Comparison of ENCODE assay signal across 16 cellular contexts in the genomic region with DNA sequence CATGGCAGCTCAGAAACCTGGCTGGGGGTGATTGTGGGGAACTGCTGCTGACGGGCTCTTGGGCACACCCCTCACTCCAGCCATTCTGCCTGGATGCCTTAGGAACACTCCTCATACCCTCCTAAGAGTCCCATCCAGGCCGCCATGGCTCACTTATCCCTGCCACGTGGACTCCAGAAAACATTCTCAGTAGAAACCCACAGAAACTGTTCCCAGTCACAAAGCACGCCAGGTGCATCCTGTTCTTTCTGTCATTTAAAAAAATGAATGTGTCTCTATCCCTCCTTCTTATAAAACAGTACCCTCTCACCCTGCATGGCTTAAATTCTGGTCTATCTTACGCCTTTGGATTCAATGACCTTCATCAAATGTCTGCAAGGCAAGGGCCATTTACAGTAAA.
DNase-seq lines count a peak whose midpoint lies in the region; ATAC-seq and TF ChIP-seq lines count a peak whose summit lies in the region.
"Had no signal": no experiment of that assay in that cellular context is flagged by ENCODE, and none has a peak within 500 bp of the region (broad histone marks: within the 10 kb centered on the region; RNA-seq: fewer than 3 reads in every experiment).

No MANE protein-coding gene starts in this region.

- H3K27ac ChIP-seq in BLaER1 treated with 17β-estradiol and CSF1 and Interleukin-3, amounts not matched to agents 10 nM and 100 nM: peak overlapping the region in 8 of 11 experiments; percentile 51 to 90 (median 76); a peak in 16 of 22 replicates
- H3K27ac ChIP-seq in KMS-11: peak overlapping the region; percentile 59
- H3K27ac ChIP-seq in OCI-LY7 (ENCODE audit: low read depth, low read length, poor library complexity, severe bottlenecking): peak overlapping the region; percentile 97

- no peaks in the 10 kb centered on the region for H3K27me3 ChIP-seq in BLaER1 treated with 17β-estradiol and CSF1 and Interleukin-3, amounts not matched to agents 10 nM and 100 nM
- H3K27me3 ChIP-seq in KMS-11 (ENCODE audit: insufficient read depth, low read depth): no peaks in the 10 kb centered on the region

- H3K27me3 Mint-ChIP-seq in memory B cell (no peaks in the 10 kb centered on the region), immature natural killer cell (ENCODE audit: low read depth in 3 of 3) (no peaks in the 10 kb centered on the region)
- no peaks in the 10 kb centered on the region for H3K27me3 Mint-ChIP-seq in naive thymus-derived CD8-positive, alpha-beta T cell

- DNase-seq in OCI-LY7 (ENCODE audit: low spot score) (peak; percentile 73), memory B cell (ENCODE audit: low spot score in 2 of 2) (no peak), NK-92 (lab: John Stamatoyannopoulos, UW; ENCODE audit: unreplicated experiment) (no peak), immature natural killer cell (no peak)
- DNase-seq in naive thymus-derived CD8-positive, alpha-beta T cell: no peak
- DNase-seq: COR-L47, GOT3, NCI-H1436, NCI-H2029, NCI-H748 treated with DMSO at 0.1 percent for 48 hours, SHP77 had no signal

- peak overlapping the region in 2 of 10 experiments; percentile 1 to 5; a peak in 1 of 20 replicates for H3K4me3 ChIP-seq in BLaER1 treated with 17β-estradiol and CSF1 and Interleukin-3, amounts not matched to agents 10 nM and 100 nM
- H3K4me3 ChIP-seq in KMS-11 (IDR thresholded peaks at IDR 0.05; ENCODE audit: insufficient read depth, low read depth, low read length) (no peak overlapping the region), OCI-LY7 (ENCODE audit: low read depth, low read length, poor library complexity, severe bottlenecking) (peak overlapping the region; percentile 12)

- no peaks in the 10 kb centered on the region for H3K36me3 ChIP-seq in BLaER1 treated with 17β-estradiol and CSF1 and Interleukin-3, amounts not matched to agents 10 nM and 100 nM
- H3K36me3 ChIP-seq in KMS-11 (ENCODE audit: insufficient read depth) (no peaks in the 10 kb centered on the region), OCI-LY7 (ENCODE audit: insufficient read depth, low read length) (peaks cover 44% of the 10 kb centered on the region; the same call in 1 of the 2 replicates)

- H3K9me3 Mint-ChIP-seq in memory B cell (no peaks in the 10 kb centered on the region), immature natural killer cell (no peaks in the 10 kb centered on the region)
- no peaks in the 10 kb centered on the region for H3K9me3 Mint-ChIP-seq in naive thymus-derived CD8-positive, alpha-beta T cell
- H3K9me3 Mint-ChIP-seq: T-helper 1 cell treated with Interleukin-12 subunit alpha and Interleukin-12 subunit beta and Interleukin-4 antibody, amounts not matched to agents 30 μg/mL and 1 μg/mL, for 36 hours had no signal

- H3K4me3 Mint-ChIP-seq in memory B cell (no peak overlapping the region), immature natural killer cell (no peak overlapping the region)
- no peak overlapping the region for H3K4me3 Mint-ChIP-seq in naive thymus-derived CD8-positive, alpha-beta T cell
- H3K4me3 Mint-ChIP-seq: CD14-positive monocyte; T-helper 1 cell treated with Interleukin-12 subunit alpha and Interleukin-12 subunit beta and Interleukin-4 antibody, amounts not matched to agents 30 μg/mL and 1 μg/mL, for 36 hours had no signal

- intact Hi-C loops in OCI-LY7 (cut with micrococcal nuclease; ENCODE audit: unreplicated experiment): no loop called here

- peaks cover 34% of the 10 kb centered on the region for H3K4me1 Mint-ChIP-seq in memory B cell
- peaks cover 19 to 53% (median 32%) of the 10 kb centered on the region in 4 donors for H3K4me1 Mint-ChIP-seq in naive thymus-derived CD8-positive, alpha-beta T cell
- peaks cover 13 to 16% of the 10 kb centered on the region in 2 donors for H3K4me1 Mint-ChIP-seq in immature natural killer cell

- peak overlapping the region; percentile 0; the same call in 1 of the 2 replicates for H2AFZ ChIP-seq in KMS-11 (ENCODE audit: low read depth)
- no peak overlapping the region for H2AFZ ChIP-seq in OCI-LY7 (ENCODE audit: low read length)

- peak overlapping the region; percentile 46 to 94 (median 82) for H3K4me2 ChIP-seq in BLaER1 treated with 17β-estradiol and CSF1 and Interleukin-3, amounts not matched to agents 10 nM and 100 nM
- peak overlapping the region; percentile 64 for H3K4me2 ChIP-seq in KMS-11
- H3K4me2 ChIP-seq in OCI-LY7 (ENCODE audit: low read length): peak overlapping the region; percentile 78

- H3K9me3 ChIP-seq in BLaER1 treated with 17β-estradiol and CSF1 and Interleukin-3, amounts not matched to agents 10 nM and 100 nM (replicated peaks in 1 of 11): no peaks in the 10 kb centered on the region
- no peaks in the 10 kb centered on the region for H3K9me3 ChIP-seq in OCI-LY7 (ENCODE audit: low read length)

- CTCF ChIA-PET in OCI-LY7 (lab: Charles Lee; ENCODE audit: unreplicated experiment): no interaction called here

- H3K79me2 ChIP-seq in KMS-11 (ENCODE audit: insufficient read depth, low read depth) (no peaks in the 10 kb centered on the region), OCI-LY7 (ENCODE audit: insufficient read depth, low read depth, low read length) (peaks cover 83% of the 10 kb centered on the region)

- POLR2A ChIA-PET in OCI-LY7 (lab: Charles Lee): interaction anchor here (1.3 kb wide), 1 partner anchor 122 kb away, joined by 3 read pairs; no protein-coding TSS in a partner anchor
- POLR2A ChIA-PET in naive thymus-derived CD8-positive, alpha-beta T cell (lab: Charles Lee): interaction anchor here (0.7 kb wide), 1 partner anchor 1596 kb away, joined by 3 read pairs; no protein-coding TSS in a partner anchor

- H3K9ac ChIP-seq in BLaER1 treated with 17β-estradiol and CSF1 and Interleukin-3, amounts not matched to agents 10 nM and 100 nM: peak overlapping the region in 7 of 11 experiments; percentile 25 to 71 (median 51); a peak in 13 of 22 replicates
- peak overlapping the region; percentile 33; the same call in 1 of the 2 replicates for H3K9ac ChIP-seq in KMS-11

- H3K4me1 ChIP-seq in BLaER1 treated with 17β-estradiol and CSF1 and Interleukin-3, amounts not matched to agents 10 nM and 100 nM: peaks cover 85 to 100% (median 99%) of the 10 kb centered on the region in 10 experiments
- H3K4me1 ChIP-seq in KMS-11 (ENCODE audit: low read depth, poor library complexity, severe bottlenecking): peaks cover 65% of the 10 kb centered on the region
- H3K4me1 ChIP-seq in OCI-LY7 (ENCODE audit: insufficient read depth, low read length, poor library complexity, severe bottlenecking): peaks cover 97% of the 10 kb centered on the region

- BruUV-seq in OCI-LY7 (replicated peaks; lab: Mats Ljungman, UMichigan): TSS peak; percentile 18

- H3K36me3 Mint-ChIP-seq in memory B cell (peaks cover 3% of the 10 kb centered on the region), immature natural killer cell (no peaks in the 10 kb centered on the region)
- peaks cover 0 to 5% (median 0%) of the 10 kb centered on the region in 3 donors for H3K36me3 Mint-ChIP-seq in naive thymus-derived CD8-positive, alpha-beta T cell

- H4K20me1 ChIP-seq in BLaER1 treated with 17β-estradiol and CSF1 and Interleukin-3, amounts not matched to agents 10 nM and 100 nM: peaks cover 7 to 95% (median 60%) of the 10 kb centered on the region in 11 experiments; a peak in 21 of 22 replicates
- H4K20me1 ChIP-seq in KMS-11 (ENCODE audit: insufficient read depth) (no peaks in the 10 kb centered on the region), OCI-LY7 (ENCODE audit: insufficient read depth, low read length) (0 out of 2 replicates have a peak, but pooled peaks cover 1% of the 10 kb centered on the region)

- ATAC-seq in memory B cell (ENCODE audit: low read depth) (no peak), HG02884 (IDR thresholded peaks at IDR 0.05; ENCODE audit: unreplicated experiment) (no peak)
- no peak for ATAC-seq in naive thymus-derived CD8-positive, alpha-beta T cell

- no peaks in the 10 kb centered on the region for H3K9me2 ChIP-seq in OCI-LY7 (ENCODE audit: insufficient read depth, low read length)

- TF ChIP-seq CTCF in KMS-11 (conservative IDR thresholded peaks at IDR 0.05; ENCODE audit: low read depth, low read length) (no peak), OCI-LY7 (conservative IDR thresholded peaks at IDR 0.05; ENCODE audit: low read length) (no peak)

- H3K27ac Mint-ChIP-seq in memory B cell: peak overlapping the region; percentile 15
- H3K27ac Mint-ChIP-seq in naive thymus-derived CD8-positive, alpha-beta T cell: no peak overlapping the region
- H3K27ac Mint-ChIP-seq in immature natural killer cell: no peak overlapping the region
- H3K27ac Mint-ChIP-seq: T-helper 1 cell treated with Interleukin-12 subunit alpha and Interleukin-12 subunit beta and Interleukin-4 antibody, amounts not matched to agents 30 μg/mL and 1 μg/mL, for 36 hours had no signal
